10 cellular contexts compared by ENCODE assay signal in the genomic region with DNA sequence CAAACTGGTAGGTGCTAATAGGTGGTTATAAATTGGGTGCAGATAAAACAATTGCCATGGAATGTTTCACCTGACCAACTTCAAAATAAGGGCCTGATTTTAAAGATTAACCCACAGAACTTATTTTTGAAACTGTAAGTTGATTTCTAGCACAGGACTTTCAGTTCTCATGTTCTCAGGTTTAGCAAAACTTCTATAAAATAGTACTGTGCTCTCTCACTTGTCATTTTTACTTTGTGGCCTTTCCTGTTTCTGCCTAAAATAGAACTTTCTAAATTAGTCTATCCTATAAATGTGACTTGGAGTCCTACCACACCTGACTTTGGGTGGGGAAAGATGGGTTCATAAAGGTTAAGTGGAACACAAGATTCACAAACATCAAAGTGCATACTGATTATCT. TPM values are rescaled to one million over a fixed set of nuclear protein-coding genes. Genes with fewer than 3 reads are reported as not detected.
DNase-seq lines count a peak whose midpoint lies in the region; ATAC-seq lines count a peak whose summit lies in the region.
"Had no signal": no experiment of that assay in that cellular context is flagged by ENCODE, and none has a peak within 500 bp of the region (broad histone marks: within the 10 kb centered on the region; RNA-seq: fewer than 3 reads in every experiment).

No MANE protein-coding gene starts in this region.

- peaks cover 0 to 1% (median 0%) of the 10 kb centered on the region in 3 donors for H3K27me3 Mint-ChIP-seq in immature natural killer cell (ENCODE audit: low read depth in 3 of 3)

- peak overlapping the region; percentile 17 to 79 (median 65) for H3K27ac Mint-ChIP-seq in immature natural killer cell

- H3K4me1 Mint-ChIP-seq in immature natural killer cell, result peaks cover 63 to 68% of the 10 kb centered on the region in 2 donors

- peak; percentile 42 for ATAC-seq in GM18858 (IDR thresholded peaks at IDR 0.05; ENCODE audit: unreplicated experiment)
- peak; percentile 51 for ATAC-seq in GM21515 (IDR thresholded peaks at IDR 0.05; ENCODE audit: unreplicated experiment)
- ATAC-seq in HG03280 (IDR thresholded peaks at IDR 0.05; ENCODE audit: unreplicated experiment), result peak; percentile 41

- H3K36me3 Mint-ChIP-seq in immature natural killer cell, result peaks cover 0 to 5% (median 0%) of the 10 kb centered on the region in 3 donors

- H3K9me3 Mint-ChIP-seq in immature natural killer cell, result peaks cover 0 to 1% (median 0%) of the 10 kb centered on the region in 6 donors

- no peak for DNase-seq in immature natural killer cell
- DNase-seq in HuH-7.5 (ENCODE audit: low spot score), result no peak
- no peak for DNase-seq in NCI-H187 (lab: John Stamatoyannopoulos, UW)
- DNase-seq in hypothalamus (lab: John Stamatoyannopoulos, UW), result no peak
- no peak for DNase-seq in NCI-H2029 treated with DMSO at 0.1 percent for 48 hours (lab: John Stamatoyannopoulos, UW)
- DNase-seq: activated CD4-positive, CD25-positive, alpha-beta regulatory T cell treated with anti-CD3 and anti-CD28 coated beads, Interleukin-2, amount 50 U/mL, for 72 hours; head of caudate nucleus had no signal

- H3K4me3 Mint-ChIP-seq in immature natural killer cell, result peak overlapping the region; percentile 51 to 87 (median 62)

RNA-seq across cellular contexts. Expression of gene BTLA, which starts 38.8 kb away (rescaled TPM):
- polyA plus RNA-seq in immature natural killer cell, result 1 to 10 TPM in 1 of 3 donors, not detected in 2; 1.1 TPM
